ENCODE assay signal across 9 cellular contexts in genomic region chr11:88886796-88887195, GRCh38.
DNase-seq lines count a peak whose midpoint lies in the region; ATAC-seq, FAIRE-seq and TF ChIP-seq lines count a peak whose summit lies in the region.
"Had no signal": no experiment of that assay in that cellular context is flagged by ENCODE, and none has a peak within 500 bp of the region (broad histone marks: within the 10 kb centered on the region; RNA-seq: fewer than 3 reads in every experiment).

No MANE protein-coding gene starts in this region.

- peaks cover 0 to 12% (median 5%) of the 10 kb centered on the region in 3 donors for H3K9me3 ChIP-seq in tibial artery

- peak; percentile 61 for ATAC-seq in HG02884 (IDR thresholded peaks at IDR 0.05; ENCODE audit: unreplicated experiment)

- intact Hi-C loops in tibial artery (cut with DNase I; ENCODE audit: low total_unique reads) = no loop called here

- no peaks in the 10 kb centered on the region for H3K27me3 ChIP-seq in bronchial epithelial cell (ENCODE audit: control insufficient read depth, insufficient read depth, low read length)
- no peaks in the 10 kb centered on the region for H3K27me3 ChIP-seq in tibial artery

- no peaks in the 10 kb centered on the region for H3K4me1 ChIP-seq in tibial artery

- H3K4me3 ChIP-seq in bronchial epithelial cell (ENCODE audit: low read depth, low read length) (no peak overlapping the region), tibial artery (no peak overlapping the region)
- H3K4me3 ChIP-seq: lung had no signal

- FAIRE-seq in bronchial epithelial cell (lab: Jason Lieb, UNC) = peak; percentile 77

- DNase-seq in ACHN = peak; percentile 31
- peak; percentile 49 for DNase-seq in GM03348 (ENCODE audit: low spot score)
- peak; percentile 96 for DNase-seq in OCI-M1 (lab: John Stamatoyannopoulos, UW)
- DNase-seq in bronchial epithelial cell (ENCODE audit: low read depth) = peak; percentile 37
- DNase-seq in renal cortical epithelial cell (ENCODE audit: low read depth) = peak; percentile 1
- DNase-seq in amygdala (lab: John Stamatoyannopoulos, UW) = no peak
- DNase-seq in tibial artery = no peak

- peak; percentile 69 for TF ChIP-seq CTCF in bronchial epithelial cell (IDR thresholded peaks at IDR 0.05; ENCODE audit: insufficient read depth, low read length, severe bottlenecking)
- TF ChIP-seq CTCF in tibial artery (IDR thresholded peaks at IDR 0.05) = no peak

- in situ Hi-C loops in ACHN (cut with HindIII; ENCODE audit: low pct_ligation_motif_present, low pct_unique_long_range_greater_than_20kb, low sequenced_read_pairs) = no loop called here

- no peaks in the 10 kb centered on the region for H3K36me3 ChIP-seq in bronchial epithelial cell (ENCODE audit: control insufficient read depth, insufficient read depth, low read length)
- no peaks in the 10 kb centered on the region for H3K36me3 ChIP-seq in tibial artery

- H3K27ac ChIP-seq in tibial artery = no peak overlapping the region

Comparison
In these comparisons a context has a peak if more than half of its experiments do, and no peak if none do; other contexts are left out.
1. DNase-seq: peak in ACHN (single experiment), GM03348 (single experiment), OCI-M1 (single experiment), bronchial epithelial cell (single experiment) and renal cortical epithelial cell (single experiment); none in amygdala (0 of 56) and tibial artery (0 of 2).